19 cellular contexts compared by ENCODE assay signal in the genomic region with DNA sequence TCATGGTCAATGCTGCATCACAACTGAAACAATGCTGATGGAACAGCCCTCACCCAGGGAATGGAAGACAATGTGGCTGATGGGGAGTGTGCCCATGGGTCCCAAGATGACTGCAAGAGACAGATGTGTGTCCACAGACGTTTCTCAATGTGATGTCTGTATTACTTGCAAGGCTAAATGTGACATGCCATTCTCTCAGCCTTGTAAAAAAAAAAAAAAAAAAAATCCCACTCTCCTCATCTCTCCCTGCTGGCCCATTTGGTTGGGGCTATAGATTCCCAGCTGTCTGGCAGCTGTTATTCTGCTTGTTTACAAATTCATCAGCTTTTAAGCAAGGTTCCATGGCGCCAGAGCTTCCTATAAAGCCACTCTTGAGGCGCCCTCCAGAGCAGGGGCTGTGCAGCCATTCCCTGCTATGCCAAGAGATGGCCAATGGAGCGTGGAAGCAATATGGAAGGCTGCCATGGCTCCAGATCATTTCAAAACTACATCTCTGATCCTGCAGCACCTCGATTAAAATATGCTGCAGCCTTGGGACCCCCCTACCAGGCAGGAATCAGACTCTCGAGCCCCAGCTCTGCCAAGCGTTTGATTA.
DNase-seq lines count a peak whose midpoint lies in the region; TF ChIP-seq lines count a peak whose summit lies in the region.
"Had no signal": no experiment of that assay in that cellular context is flagged by ENCODE, and none has a peak within 500 bp of the region (broad histone marks: within the 10 kb centered on the region; RNA-seq: fewer than 3 reads in every experiment).

No MANE protein-coding gene starts in this region.

- no peak for TF ChIP-seq POLR2A in suprapubic skin (IDR thresholded peaks at IDR 0.05)

- H3K36me3 ChIP-seq in CD4-positive, alpha-beta memory T cell (ENCODE audit: insufficient read depth, low read length), result no peaks in the 10 kb centered on the region
- no peaks in the 10 kb centered on the region for H3K36me3 ChIP-seq in suprapubic skin
- H3K36me3 ChIP-seq: cardiac muscle cell had no signal

- WGBS in suprapubic skin, result 85% methylated on average over 7 of the region's 7 CpGs

- DNase-seq in T-helper 1 cell (no peak), NCI-H1092 treated with DMSO at 0.1 percent for 48 hours (lab: John Stamatoyannopoulos, UW) (peak; percentile 52), fibroblast of gingiva (ENCODE audit: low read depth) (peak; percentile 46), immature natural killer cell (no peak), suprapubic skin (ENCODE audit: low spot score in 2 of 2) (no peak), SKM-1 treated with dmso at 0.1 percent for 144 hours (lab: John Stamatoyannopoulos, UW; ENCODE audit: unreplicated experiment) (no peak)
- DNase-seq in CD4-positive, alpha-beta memory T cell, result no peak
- DNase-seq: activated CD4-positive, alpha-beta T cell treated with anti-CD3 and anti-CD28 coated beads, Interleukin-2, amount 50 U/mL, for 4 hours; amygdala; GOT3; KG1; occipital lobe; retina; stimulated activated CD8-positive, alpha-beta memory T cell treated with anti-CD3 and anti-CD28 coated beads, Interleukin-4, amount 100 ng/mL, for 48 hours; SW 1271 had no signal

- no peaks in the 10 kb centered on the region for H3K27me3 Mint-ChIP-seq in T-helper 1 cell treated with Interleukin-12 subunit alpha and Interleukin-12 subunit beta and Interleukin-4 antibody, amounts not matched to agents 30 μg/mL and 1 μg/mL, for 36 hours (ENCODE audit: low read depth)
- H3K27me3 Mint-ChIP-seq in CD4-positive, alpha-beta memory T cell, result no peaks in the 10 kb centered on the region
- H3K27me3 Mint-ChIP-seq in immature natural killer cell (ENCODE audit: low read depth in 3 of 3), result peaks cover 0 to 5% (median 5%) of the 10 kb centered on the region in 3 donors

- intact Hi-C loops in CD4-positive, alpha-beta memory T cell (cut with micrococcal nuclease), result no loop called here

- peaks cover 37% of the 10 kb centered on the region for H3K4me1 Mint-ChIP-seq in T-helper 1 cell treated with Interleukin-12 subunit alpha and Interleukin-12 subunit beta and Interleukin-4 antibody, amounts not matched to agents 30 μg/mL and 1 μg/mL, for 36 hours (ENCODE audit: low read depth)
- peaks cover 24 to 44% (median 35%) of the 10 kb centered on the region in 4 donors for H3K4me1 Mint-ChIP-seq in CD4-positive, alpha-beta memory T cell
- H3K4me1 Mint-ChIP-seq in immature natural killer cell, result peaks cover 18 to 29% of the 10 kb centered on the region in 2 donors

- H3K27ac ChIP-seq in CD4-positive, alpha-beta memory T cell (ENCODE audit: low read depth, low read length), result no peak overlapping the region
- H3K27ac ChIP-seq in suprapubic skin, result no peak overlapping the region
- H3K27ac ChIP-seq: cardiac muscle cell, hepatocyte had no signal

- TF ChIP-seq CTCF in suprapubic skin (IDR thresholded peaks at IDR 0.05), result no peak

- TF ChIP-seq EP300 in suprapubic skin (IDR thresholded peaks at IDR 0.05), result no peak

- no peaks in the 10 kb centered on the region for H3K9me3 ChIP-seq in CD4-positive, alpha-beta memory T cell (ENCODE audit: control insufficient read depth in 1 of 2, low read length in 2 of 2)
- H3K9me3 ChIP-seq in suprapubic skin, result no peaks in the 10 kb centered on the region

- POLR2A ChIA-PET in CD4-positive, alpha-beta memory T cell (lab: Charles Lee; ENCODE audit: partially characterized antibody), result interaction anchor here (1.3 to 1.4 kb wide), 2 partner anchors 17 kb away, joined by 3 to 4 read pairs; no protein-coding TSS in a partner anchor

- peaks cover 11% of the 10 kb centered on the region for H3K36me3 Mint-ChIP-seq in T-helper 1 cell treated with Interleukin-12 subunit alpha and Interleukin-12 subunit beta and Interleukin-4 antibody, amounts not matched to agents 30 μg/mL and 1 μg/mL, for 36 hours (ENCODE audit: low read depth)
- H3K36me3 Mint-ChIP-seq in CD4-positive, alpha-beta memory T cell, result no peaks in the 10 kb centered on the region
- no peaks in the 10 kb centered on the region for H3K36me3 Mint-ChIP-seq in immature natural killer cell

- H3K27ac Mint-ChIP-seq in T-helper 1 cell treated with Interleukin-12 subunit alpha and Interleukin-12 subunit beta and Interleukin-4 antibody, amounts not matched to agents 30 μg/mL and 1 μg/mL, for 36 hours, result peak overlapping the region; percentile 66
- peak overlapping the region in 4 of 7 donors; percentile 21 to 66 (median 51) for H3K27ac Mint-ChIP-seq in CD4-positive, alpha-beta memory T cell
- peak overlapping the region in 2 of 6 donors; percentile 18 to 28 for H3K27ac Mint-ChIP-seq in immature natural killer cell
- H3K27ac Mint-ChIP-seq: dendritic cell treated with granulocyte-macrophage colony-stimulating factor and Interleukin-4, amounts not matched to agents 40 ng/mL and 50 ng/mL, for 4 days had no signal

- peaks cover 36% of the 10 kb centered on the region for H3K4me1 ChIP-seq in CD4-positive, alpha-beta memory T cell (ENCODE audit: insufficient read depth, low read length)
- H3K4me1 ChIP-seq in suprapubic skin, result no peaks in the 10 kb centered on the region

- no peak overlapping the region for H3K4me3 ChIP-seq in CD4-positive, alpha-beta memory T cell (ENCODE audit: low read length in 2 of 2)
- H3K4me3 ChIP-seq in suprapubic skin, result no peak overlapping the region
- H3K4me3 ChIP-seq: cardiac muscle cell, hepatocyte had no signal

- CTCF ChIA-PET in CD4-positive, alpha-beta memory T cell (lab: Charles Lee; ENCODE audit: partially characterized antibody), result interaction anchor here (1.3 kb wide), 2 partner anchors 9 to 17 kb away, joined by 3 read pairs; no protein-coding TSS in a partner anchor

- H3K4me3 Mint-ChIP-seq in T-helper 1 cell treated with Interleukin-12 subunit alpha and Interleukin-12 subunit beta and Interleukin-4 antibody, amounts not matched to agents 30 μg/mL and 1 μg/mL, for 36 hours, result peak overlapping the region; percentile 21
- peak overlapping the region in 5 of 8 donors; percentile 20 to 67 (median 30) for H3K4me3 Mint-ChIP-seq in CD4-positive, alpha-beta memory T cell
- H3K4me3 Mint-ChIP-seq in immature natural killer cell, result no peak overlapping the region
- H3K4me3 Mint-ChIP-seq: dendritic cell treated with granulocyte-macrophage colony-stimulating factor and Interleukin-4, amounts not matched to agents 40 ng/mL and 50 ng/mL, for 4 days had no signal

- peaks cover 11% of the 10 kb centered on the region for H3K9me3 Mint-ChIP-seq in T-helper 1 cell treated with Interleukin-12 subunit alpha and Interleukin-12 subunit beta and Interleukin-4 antibody, amounts not matched to agents 30 μg/mL and 1 μg/mL, for 36 hours
- peaks cover 0 to 2% (median 0%) of the 10 kb centered on the region in 8 donors for H3K9me3 Mint-ChIP-seq in CD4-positive, alpha-beta memory T cell
- no peaks in the 10 kb centered on the region for H3K9me3 Mint-ChIP-seq in immature natural killer cell

- H3K27me3 ChIP-seq in CD4-positive, alpha-beta memory T cell (ENCODE audit: insufficient read depth, low read length), result no peaks in the 10 kb centered on the region
- H3K27me3 ChIP-seq in suprapubic skin, result no peaks in the 10 kb centered on the region
- H3K27me3 ChIP-seq: cardiac muscle cell, hepatocyte had no signal

Comparison
In these comparisons a context has a peak if more than half of its experiments do, and no peak if none do; other contexts are left out.
1. H3K4me3 Mint-ChIP-seq: peak in T-helper 1 cell treated with Interleukin-12 subunit alpha and Interleukin-12 subunit beta and Interleukin-4 antibody, amounts not matched to agents 30 μg/mL and 1 μg/mL, for 36 hours (single experiment) and CD4-positive, alpha-beta memory T cell (5 of 8); none in immature natural killer cell (0 of 5).
2. DNase-seq: peak in NCI-H1092 treated with DMSO at 0.1 percent for 48 hours (single experiment) and fibroblast of gingiva (single experiment); none in T-helper 1 cell (0 of 5), CD4-positive, alpha-beta memory T cell (0 of 5), immature natural killer cell (0 of 3), suprapubic skin (0 of 2) and SKM-1 treated with dmso at 0.1 percent for 144 hours (single experiment).